ENCODE assay signal across 8 cellular contexts in the genomic region with DNA sequence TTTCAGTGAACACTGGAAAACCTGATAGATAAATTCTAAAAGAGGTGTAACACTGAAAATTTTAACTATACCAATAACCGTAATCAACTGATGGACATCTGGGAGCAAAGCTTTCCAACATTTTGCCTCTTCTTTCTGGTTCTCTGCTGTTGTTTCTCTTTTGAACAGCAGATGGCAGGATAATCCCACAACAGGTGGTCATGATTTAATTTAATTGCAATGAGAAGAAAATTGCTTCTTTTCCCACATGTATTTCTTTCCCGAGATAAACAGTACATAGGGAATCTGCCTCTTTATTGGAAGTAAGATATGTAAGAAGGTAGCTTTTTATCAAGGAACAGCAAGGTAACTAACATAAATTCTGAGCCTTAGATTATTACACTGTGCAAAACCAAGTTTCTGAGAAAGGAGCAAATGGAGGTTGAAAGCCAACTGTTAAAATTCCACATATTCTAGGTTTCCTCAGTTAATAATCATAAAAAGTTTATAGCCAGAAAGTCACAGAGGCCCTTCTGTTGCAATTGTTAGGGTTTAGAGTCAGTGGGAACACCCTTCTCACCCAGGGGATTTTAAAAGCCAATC.
DNase-seq lines count a peak whose midpoint lies in the region; ATAC-seq and TF ChIP-seq lines count a peak whose summit lies in the region.

No MANE protein-coding gene starts in this region.

- no peaks in the 10 kb centered on the region for H3K36me3 ChIP-seq in CD8-positive, alpha-beta T cell (ENCODE audit: insufficient read depth, low read length)
- no peaks in the 10 kb centered on the region for H3K36me3 ChIP-seq in GM23248 (ENCODE audit: low read depth)
- H3K36me3 ChIP-seq in gastroesophageal sphincter: no peaks in the 10 kb centered on the region

- H3K4me1 Mint-ChIP-seq in CD8-positive, alpha-beta T cell (ENCODE audit: low read depth): peaks cover 8% of the 10 kb centered on the region
- H3K4me1 Mint-ChIP-seq in WTC11: peaks cover 23% of the 10 kb centered on the region
- H3K4me1 Mint-ChIP-seq in progenitor cell of endocrine pancreas (ENCODE audit: low read depth): peaks cover 11% of the 10 kb centered on the region

- H3K27me3 ChIP-seq in CD8-positive, alpha-beta T cell (ENCODE audit: insufficient read depth, low read length): no peaks in the 10 kb centered on the region
- H3K27me3 ChIP-seq in GM23248 (replicated peaks; ENCODE audit: insufficient read depth): no peaks in the 10 kb centered on the region
- H3K27me3 ChIP-seq in gastroesophageal sphincter: no peaks in the 10 kb centered on the region

- no peak overlapping the region for H3K9ac ChIP-seq in GM23248

- intact Hi-C loops in CD8-positive, alpha-beta T cell (cut with DNase I, micrococcal nuclease): loop anchor here (1.0 kb wide), 6 partner anchors 75 to 276 kb away; no protein-coding TSS in a partner anchor

- 0 to 1% methylated on average over 2 of the region's 2 CpGs for WGBS in GM23248 (ENCODE audit: low coverage in 1 of 2, low lambda C conversion rate in 2 of 2, missing lambda C conversion rate in 2 of 2), 2 experiments
- 0% methylated on average over 2 of the region's 2 CpGs for WGBS in gastroesophageal sphincter (ENCODE audit: low coverage in 1 of 2), 2 donors

- no peak for TF ChIP-seq EP300 in gastroesophageal sphincter (IDR thresholded peaks at IDR 0.05)

- no peak overlapping the region for H3K4me2 ChIP-seq in GM23248 (ENCODE audit: unreplicated experiment)

- H3K4me1 ChIP-seq in CD8-positive, alpha-beta T cell (ENCODE audit: insufficient read depth, low read length): peaks cover 5% of the 10 kb centered on the region
- H3K4me1 ChIP-seq in GM23248 (ENCODE audit: insufficient read depth): no peaks in the 10 kb centered on the region
- H3K4me1 ChIP-seq in gastroesophageal sphincter: peaks cover 0 to 28% (median 0%) of the 10 kb centered on the region in 3 donors

- no peak for TF ChIP-seq POLR2A in gastroesophageal sphincter (IDR thresholded peaks at IDR 0.05)

- H3K4me3 ChIP-seq in CD8-positive, alpha-beta T cell (ENCODE audit: low read depth, low read length): no peak overlapping the region
- H3K4me3 ChIP-seq in GM23248: no peak overlapping the region
- no peak overlapping the region for H3K4me3 ChIP-seq in gastroesophageal sphincter

- no peak overlapping the region for H3K4me3 Mint-ChIP-seq in CD8-positive, alpha-beta T cell
- no peak overlapping the region for H3K4me3 Mint-ChIP-seq in WTC11
- H3K4me3 Mint-ChIP-seq in progenitor cell of endocrine pancreas (ENCODE audit: low read depth): no peak overlapping the region

- peak; percentile 98 for TF ChIP-seq CTCF in CD8-positive, alpha-beta T cell (IDR thresholded peaks at IDR 0.05)
- peak; percentile 61; the same call in 1 of the 2 replicates for TF ChIP-seq CTCF in WTC11 (IDR thresholded peaks at IDR 0.05)
- TF ChIP-seq CTCF in gastroesophageal sphincter (IDR thresholded peaks at IDR 0.05): peak; percentile 87 to 99 (median 92)
- peak; percentile 85 for TF ChIP-seq CTCF in progenitor cell of endocrine pancreas (IDR thresholded peaks at IDR 0.05; ENCODE audit: unreplicated experiment)

- no peaks in the 10 kb centered on the region for H3F3A ChIP-seq in GM23248 (ENCODE audit: insufficient read depth)

- no peaks in the 10 kb centered on the region for H3K9me3 Mint-ChIP-seq in CD8-positive, alpha-beta T cell
- H3K9me3 Mint-ChIP-seq in WTC11 (no peaks in the 10 kb centered on the region), progenitor cell of endocrine pancreas (ENCODE audit: low read depth) (no peaks in the 10 kb centered on the region)

- H3K27ac ChIP-seq in CD8-positive, alpha-beta T cell (ENCODE audit: low read depth, low read length): no peak overlapping the region
- H3K27ac ChIP-seq in GM23248 (no peak overlapping the region), gastroesophageal sphincter (peak overlapping the region in 2 of 4 donors; percentile 43)

- peak in 3 of 7 experiments; percentile 16 to 49 (median 40) for DNase-seq in CD8-positive, alpha-beta T cell
- peak; percentile 72 for DNase-seq in GM23248
- peak; percentile 69 for DNase-seq in NCI-H2171 treated with DMSO at 0.1 percent for 48 hours (lab: John Stamatoyannopoulos, UW)
- DNase-seq in WTC11 (ENCODE audit: low spot score): no peak
- peak; percentile 18 for DNase-seq in progenitor cell of endocrine pancreas (ENCODE audit: low spot score, unreplicated experiment)

- CTCF ChIA-PET in CD8-positive, alpha-beta T cell (lab: Charles Lee): interaction anchor here (0.6 to 14.6 kb wide), 76 partner anchors 8 to 384 kb away, joined by 3 to 439 read pairs (median 4); partner anchors contain the start of genes GPATCH3, GPN2 and PIGV
- CTCF ChIA-PET in WTC11 (lab: Charles Lee): interaction anchor here (0.5 to 4.8 kb wide), 42 partner anchors 8 to 1751 kb away, joined by 3 to 110 read pairs (median 4); partner anchors contain the start of genes GPN2, PIGV and ZDHHC18

- H3K27ac Mint-ChIP-seq in CD8-positive, alpha-beta T cell: no peak overlapping the region
- no peak overlapping the region for H3K27ac Mint-ChIP-seq in WTC11
- H3K27ac Mint-ChIP-seq in progenitor cell of endocrine pancreas: no peak overlapping the region

- POLR2A ChIA-PET in CD8-positive, alpha-beta T cell (lab: Charles Lee): interaction anchor here (0.5 to 5.4 kb wide), 8 partner anchors 12 to 1020 kb away, joined by 3 to 46 read pairs (median 3); partner anchors contain the start of gene PIGV
- POLR2A ChIA-PET in WTC11 (lab: Charles Lee): interaction anchor here (0.7 kb wide), 1 partner anchor 174 kb away, joined by 4 read pairs; no protein-coding TSS in a partner anchor

- no peaks in the 10 kb centered on the region for H3K36me3 Mint-ChIP-seq in CD8-positive, alpha-beta T cell
- H3K36me3 Mint-ChIP-seq in WTC11 (no peaks in the 10 kb centered on the region), progenitor cell of endocrine pancreas (ENCODE audit: insufficient read depth) (no peaks in the 10 kb centered on the region)

- H4K20me1 ChIP-seq in GM23248 (ENCODE audit: insufficient read depth): no peaks in the 10 kb centered on the region

- H3K79me2 ChIP-seq in GM23248 (ENCODE audit: insufficient read depth): no peaks in the 10 kb centered on the region

- in situ Hi-C loops in GM23248 (cut with MboI): no loop called here

- H3K9me2 ChIP-seq in GM23248 (ENCODE audit: insufficient read depth): no peaks in the 10 kb centered on the region

- no peaks in the 10 kb centered on the region for H3K9me3 ChIP-seq in CD8-positive, alpha-beta T cell (ENCODE audit: low read length)
- no peaks in the 10 kb centered on the region for H3K9me3 ChIP-seq in GM23248 (ENCODE audit: low read depth)
- no peaks in the 10 kb centered on the region for H3K9me3 ChIP-seq in gastroesophageal sphincter

- peak overlapping the region; percentile 48 for H2AFZ ChIP-seq in GM23248

- no peaks in the 10 kb centered on the region for H3K27me3 Mint-ChIP-seq in CD8-positive, alpha-beta T cell (ENCODE audit: low read depth)
- H3K27me3 Mint-ChIP-seq in WTC11 (ENCODE audit: low read depth) (no peaks in the 10 kb centered on the region; the same call in 1 of the 2 replicates), progenitor cell of endocrine pancreas (peaks cover 2% of the 10 kb centered on the region)

- ATAC-seq in CD8-positive, alpha-beta T cell: peak; percentile 67
- ATAC-seq in WTC11: no peak
- ATAC-seq in gastroesophageal sphincter: no peak
- no peak for ATAC-seq in GM19455 (IDR thresholded peaks at IDR 0.05; ENCODE audit: unreplicated experiment)
- no peak for ATAC-seq in activated CD4-positive, CD25-positive, alpha-beta regulatory T cell treated with anti-CD3 and anti-CD28 coated beads, Interleukin-2, amount 50 U/mL, for 24 hours

TF ChIP-seq in WTC11, 78 proteins besides CTCF, POLR2A, EP300 and RAD21:
- TF ChIP-seq, protein P1, sequence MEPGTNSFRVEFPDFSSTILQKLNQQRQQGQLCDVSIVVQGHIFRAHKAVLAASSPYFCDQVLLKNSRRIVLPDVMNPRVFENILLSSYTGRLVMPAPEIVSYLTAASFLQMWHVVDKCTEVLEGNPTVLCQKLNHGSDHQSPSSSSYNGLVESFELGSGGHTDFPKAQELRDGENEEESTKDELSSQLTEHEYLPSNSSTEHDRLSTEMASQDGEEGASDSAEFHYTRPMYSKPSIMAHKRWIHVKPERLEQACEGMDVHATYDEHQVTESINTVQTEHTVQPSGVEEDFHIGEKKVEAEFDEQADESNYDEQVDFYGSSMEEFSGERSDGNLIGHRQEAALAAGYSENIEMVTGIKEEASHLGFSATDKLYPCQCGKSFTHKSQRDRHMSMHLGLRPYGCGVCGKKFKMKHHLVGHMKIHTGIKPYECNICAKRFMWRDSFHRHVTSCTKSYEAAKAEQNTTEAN (CRISPR knock-in tag; IDR thresholded peaks at IDR 0.05): no peak
- TF ChIP-seq TEAD4 (CRISPR knock-in tag; IDR thresholded peaks at IDR 0.05) (no peak), FOXP1 (CRISPR knock-in tag; IDR thresholded peaks at IDR 0.05; ENCODE audit: borderline replicate concordance) (no peak)
